In the genomic region with DNA sequence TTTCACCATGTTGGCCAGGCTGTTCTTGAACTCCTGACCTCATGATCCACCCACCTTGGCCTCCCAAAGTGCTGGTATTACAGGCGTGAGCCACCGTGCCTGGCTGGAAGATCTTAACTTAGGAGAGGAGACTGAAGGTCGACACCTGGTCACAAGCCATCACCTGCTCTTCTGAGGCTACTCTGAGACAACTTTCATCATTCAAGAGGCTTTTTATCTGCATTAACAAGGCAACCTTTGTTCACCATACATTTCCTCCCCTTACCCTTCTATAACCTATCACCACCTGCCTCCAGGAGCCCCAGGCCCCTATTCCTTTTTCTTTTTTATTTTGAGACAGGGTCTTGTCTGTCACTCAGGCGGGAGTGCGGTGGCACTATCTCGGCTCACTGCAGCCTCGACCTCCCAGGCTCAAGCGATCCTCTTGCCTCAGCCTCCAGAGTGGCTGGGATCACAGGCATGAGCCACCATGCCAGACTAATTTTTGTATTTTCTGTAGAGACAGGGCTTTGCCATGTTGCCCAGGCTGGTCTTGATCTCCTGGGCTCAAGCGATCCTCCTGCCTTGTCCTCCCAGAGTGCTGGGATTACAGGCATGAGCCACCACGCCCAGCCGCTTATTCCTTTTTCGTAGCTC, we compare ENCODE assay signal across 19 cellular contexts. TPM values are rescaled to one million over a fixed set of nuclear protein-coding genes. Genes with fewer than 3 reads are reported as not detected.
DNase-seq lines count a peak whose midpoint lies in the region; ATAC-seq and TF ChIP-seq lines count a peak whose summit lies in the region.
"Had no signal": no experiment of that assay in that cellular context is flagged by ENCODE, and none has a peak within 500 bp of the region (broad histone marks: within the 10 kb centered on the region; RNA-seq: fewer than 3 reads in every experiment).

No MANE protein-coding gene starts in this region.

- H3K4me3 ChIP-seq in GM23338 = no peak overlapping the region
- H3K4me3 ChIP-seq in trophoblast cell (ENCODE audit: low read depth, low read length) = no peak overlapping the region
- H3K4me3 ChIP-seq: cardiac muscle cell, heart left ventricle, ovary had no signal

- H4K8ac ChIP-seq in trophoblast cell (ENCODE audit: low read depth, low read length) = no peak overlapping the region

- no peak for TF ChIP-seq CTCF in GM23338 (conservative IDR thresholded peaks at IDR 0.05; ENCODE audit: low read depth in 2 of 2)

- H4K12ac ChIP-seq in trophoblast cell (ENCODE audit: low read depth, low read length) = no peak overlapping the region

- no peak overlapping the region for H2BK120ac ChIP-seq in trophoblast cell (ENCODE audit: insufficient read depth, low read length, poor library complexity)

- H4K20me1 ChIP-seq in GM23338 (replicated peaks; ENCODE audit: insufficient read depth) = no peaks in the 10 kb centered on the region; the same call in 1 of the 2 replicates

- no peak overlapping the region for H4K91ac ChIP-seq in trophoblast cell (ENCODE audit: low read depth, low read length)

- H3K36me3 Mint-ChIP-seq in activated CD4-positive, alpha-beta T cell treated with anti-CD3 and anti-CD28 coated beads, Interleukin-2, amount 10 ng/mL, durations not matched to agents 24 days and 14 days (ENCODE audit: low read depth) = peaks cover 60% of the 10 kb centered on the region
- peaks cover 6% of the 10 kb centered on the region; the same call in 1 of the 3 replicates for H3K36me3 Mint-ChIP-seq in GM23338 (ENCODE audit: low read depth)
- peaks cover 39% of the 10 kb centered on the region for H3K36me3 Mint-ChIP-seq in activated naive CD8-positive, alpha-beta T cell treated with anti-CD3 and anti-CD28 coated beads, Interleukin-2, amount 50 U/mL, for 24 hours (ENCODE audit: low read depth)
- H3K36me3 Mint-ChIP-seq: type B pancreatic cell had no signal

- H3K4me1 Mint-ChIP-seq in activated CD4-positive, alpha-beta T cell treated with anti-CD3 and anti-CD28 coated beads, Interleukin-2, amount 10 ng/mL, durations not matched to agents 24 days and 14 days = peaks cover 61% of the 10 kb centered on the region
- H3K4me1 Mint-ChIP-seq in GM23338 = peaks cover 40% of the 10 kb centered on the region
- peaks cover 84% of the 10 kb centered on the region for H3K4me1 Mint-ChIP-seq in activated naive CD8-positive, alpha-beta T cell treated with anti-CD3 and anti-CD28 coated beads, Interleukin-2, amount 50 U/mL, for 24 hours

- peak overlapping the region; percentile 82 for H3K27ac Mint-ChIP-seq in activated CD4-positive, alpha-beta T cell treated with anti-CD3 and anti-CD28 coated beads, Interleukin-2, amount 10 ng/mL, durations not matched to agents 24 days and 14 days
- no peak overlapping the region for H3K27ac Mint-ChIP-seq in GM23338
- peak overlapping the region; percentile 84 for H3K27ac Mint-ChIP-seq in activated naive CD8-positive, alpha-beta T cell treated with anti-CD3 and anti-CD28 coated beads, Interleukin-2, amount 50 U/mL, for 24 hours
- H3K27ac Mint-ChIP-seq: type B pancreatic cell had no signal

- H3K4me3 Mint-ChIP-seq in activated CD4-positive, alpha-beta T cell treated with anti-CD3 and anti-CD28 coated beads, Interleukin-2, amount 10 ng/mL, durations not matched to agents 24 days and 14 days = peak overlapping the region; percentile 59
- no peak overlapping the region; the same call in 2 of the 3 replicates for H3K4me3 Mint-ChIP-seq in GM23338
- peak overlapping the region; percentile 53 for H3K4me3 Mint-ChIP-seq in activated naive CD8-positive, alpha-beta T cell treated with anti-CD3 and anti-CD28 coated beads, Interleukin-2, amount 50 U/mL, for 24 hours
- H3K4me3 Mint-ChIP-seq: type B pancreatic cell had no signal

- no peak overlapping the region for H2BK5ac ChIP-seq in trophoblast cell (ENCODE audit: low read depth, low read length, poor library complexity)

- H3K4me2 ChIP-seq in GM23338 (peak overlapping the region; percentile 66; the same call in 1 of the 2 replicates), trophoblast cell (ENCODE audit: low read length) (no peak overlapping the region)
- H3K4me2 ChIP-seq: SK-N-SH had no signal

- no peaks in the 10 kb centered on the region for H3K9me2 ChIP-seq in GM23338 (ENCODE audit: insufficient read depth)
- H3K9me2 ChIP-seq: SK-N-SH had no signal

- H2AFZ ChIP-seq in GM23338 = no peak overlapping the region
- H2AFZ ChIP-seq in trophoblast cell (ENCODE audit: insufficient read depth, low read length, poor library complexity) = no peak overlapping the region

- intact Hi-C loops in activated CD4-positive, alpha-beta T cell treated with anti-CD3 and anti-CD28 coated beads, Interleukin-2, amount 10 ng/mL, durations not matched to agents 24 days and 14 days (cut with micrococcal nuclease) = loop anchor here (5.0 to 10.0 kb wide), 7 partner anchors 42 to 954 kb away; a partner anchor contains a TSS

- no peak for ATAC-seq in GM23338
- ATAC-seq in activated naive CD8-positive, alpha-beta T cell treated with anti-CD3 and anti-CD28 coated beads, Interleukin-2, amount 50 U/mL, for 24 hours = no peak
- ATAC-seq: heart left ventricle had no signal

- H3K23ac ChIP-seq in trophoblast cell (ENCODE audit: low read length) = no peak overlapping the region

- H3F3A ChIP-seq in GM23338 (replicated peaks; ENCODE audit: low read depth) = no peaks in the 10 kb centered on the region; the same call in 1 of the 2 replicates

- H3K27me3 Mint-ChIP-seq in activated CD4-positive, alpha-beta T cell treated with anti-CD3 and anti-CD28 coated beads, Interleukin-2, amount 10 ng/mL, durations not matched to agents 24 days and 14 days = no peaks in the 10 kb centered on the region
- peaks cover 27% of the 10 kb centered on the region for H3K27me3 Mint-ChIP-seq in GM23338 (ENCODE audit: insufficient read depth, low read depth, poor library complexity)
- peaks cover under 1% of the 10 kb centered on the region for H3K27me3 Mint-ChIP-seq in activated naive CD8-positive, alpha-beta T cell treated with anti-CD3 and anti-CD28 coated beads, Interleukin-2, amount 50 U/mL, for 24 hours

- no peak for DNase-seq in activated CD4-positive, alpha-beta T cell treated with anti-CD3 and anti-CD28 coated beads, Interleukin-2, amount 10 ng/mL, durations not matched to agents 24 days and 14 days
- no peak for DNase-seq in activated CD4-positive, alpha-beta T cell treated with anti-CD3 and anti-CD28 coated beads, Interleukin-2, amount 50 U/mL, for 4 hours
- DNase-seq in GM23338 (ENCODE audit: low spot score) (no peak), trophoblast cell (no peak), GM19238 (ENCODE audit: insufficient read length, low spot score) (no peak), NCI-H748 (lab: John Stamatoyannopoulos, UW; ENCODE audit: unreplicated experiment) (no peak), globus pallidus (ENCODE audit: low spot score) (no peak)
- DNase-seq in activated naive CD8-positive, alpha-beta T cell treated with anti-CD3 and anti-CD28 coated beads, Interleukin-2, amount 50 U/mL, for 24 hours = no peak
- DNase-seq: activated CD8-positive, alpha-beta memory T cell treated with anti-CD3 and anti-CD28 coated beads for 24 hours; DND-41; heart left ventricle; MV-4-11; NCI-H2081; NCI-H524 treated with DMSO at 0.1 percent for 48 hours; SK-N-SH; stimulated activated CD4-positive, alpha-beta T cell treated with anti-CD3 and anti-CD28 coated beads, Interleukin-4, amount 100 ng/mL, for 24 hours had no signal

- H3K36me3 ChIP-seq in GM23338 (ENCODE audit: insufficient read depth) (peaks cover 7% of the 10 kb centered on the region), trophoblast cell (ENCODE audit: control insufficient read depth in 1 of 2, insufficient read depth in 2 of 2, low read length in 2 of 2) (no peaks in the 10 kb centered on the region)
- H3K36me3 ChIP-seq: cardiac muscle cell, ovary had no signal

- H3K27ac ChIP-seq in GM23338 (ENCODE audit: low read depth) (no peak overlapping the region), trophoblast cell (ENCODE audit: low read depth, low read length) (no peak overlapping the region)
- H3K27ac ChIP-seq: cardiac muscle cell, ovary had no signal

- WGBS in trophoblast cell (ENCODE audit: extremely low coverage, insufficient coverage, insufficient read length) = no CpG with 5 or more reads among the region's 12 CpGs

- H2BK12ac ChIP-seq in trophoblast cell (ENCODE audit: low read length) = no peak overlapping the region

- peak overlapping the region; percentile 15 for H3K4ac ChIP-seq in trophoblast cell (ENCODE audit: low read depth, low read length)

- H3K4me1 ChIP-seq in GM23338 (ENCODE audit: insufficient read depth) (peaks cover 38% of the 10 kb centered on the region), trophoblast cell (ENCODE audit: control insufficient read depth in 1 of 2, insufficient read depth in 2 of 2, low read length in 2 of 2) (peaks cover 6 to 9% of the 10 kb centered on the region in 2 experiments)

- peaks cover 91% of the 10 kb centered on the region for H3K79me2 ChIP-seq in GM23338 (replicated peaks; ENCODE audit: insufficient read depth)
- H3K79me2 ChIP-seq in trophoblast cell (ENCODE audit: control insufficient read depth, insufficient read depth, low read length, poor library complexity) = peaks cover 4% of the 10 kb centered on the region

- H3K9ac ChIP-seq in trophoblast cell (ENCODE audit: low read length) = no peak overlapping the region
- H3K9ac ChIP-seq: SK-N-SH had no signal

- no peaks in the 10 kb centered on the region for H3K79me1 ChIP-seq in trophoblast cell (ENCODE audit: low read length)

- H2AK5ac ChIP-seq in trophoblast cell (ENCODE audit: low read length) = no peak overlapping the region

- H3K9me3 ChIP-seq in trophoblast cell (ENCODE audit: insufficient read depth, low read depth, low read length) = no peaks in the 10 kb centered on the region
- H3K9me3 ChIP-seq: ovary, SK-N-SH had no signal

- H3K27me3 ChIP-seq in GM23338 (ENCODE audit: insufficient read depth) = peaks cover 21% of the 10 kb centered on the region
- no peaks in the 10 kb centered on the region for H3K27me3 ChIP-seq in trophoblast cell (ENCODE audit: insufficient read depth, low read length)
- H3K27me3 ChIP-seq: cardiac muscle cell, heart left ventricle, ovary had no signal

- H3K9me3 Mint-ChIP-seq in activated CD4-positive, alpha-beta T cell treated with anti-CD3 and anti-CD28 coated beads, Interleukin-2, amount 10 ng/mL, durations not matched to agents 24 days and 14 days = no peaks in the 10 kb centered on the region
- no peaks in the 10 kb centered on the region for H3K9me3 Mint-ChIP-seq in GM23338
- no peaks in the 10 kb centered on the region for H3K9me3 Mint-ChIP-seq in activated naive CD8-positive, alpha-beta T cell treated with anti-CD3 and anti-CD28 coated beads, Interleukin-2, amount 50 U/mL, for 24 hours
- H3K9me3 Mint-ChIP-seq: type B pancreatic cell had no signal

- no peak overlapping the region for H3K18ac ChIP-seq in trophoblast cell (ENCODE audit: low read length)

- no peak overlapping the region for H3K14ac ChIP-seq in trophoblast cell (ENCODE audit: low read length)

TF ChIP-seq in GM23338, 12 proteins besides CTCF, POLR2A, EP300 and RAD21 (continues in another document):
- TF ChIP-seq JUNB (IDR thresholded peaks at IDR 0.05; ENCODE audit: unreplicated experiment) = no peak

RNA-seq across cellular contexts. Expression of a gene that starts 6.2 kb away (rescaled TPM):
- 163 and 170 TPM in 2 replicates for total RNA-seq in activated CD4-positive, alpha-beta T cell treated with anti-CD3 and anti-CD28 coated beads, Interleukin-2, amount 10 ng/mL, durations not matched to agents 24 days and 14 days
- total RNA-seq in GM23338 (2014; rRNA removed; shearing (Covaris generic)) = 131 and 139 TPM in 2 replicates
- 147 and 158 TPM in 2 replicates for polyA plus RNA-seq in GM23338 (2016; fragmentation: Nextera tagmentation; extraction: Ambion mirVana)
- polyA plus RNA-seq in trophoblast cell (2013) = 110 and 113 TPM in 2 replicates
